8 cellular contexts compared by ENCODE assay signal in genomic region chr17:40355123-40355803, GRCh38. TPM values are rescaled to one million over a fixed set of nuclear protein-coding genes. Genes with fewer than 3 reads are reported as not detected.
A peak's percentile ranks its signal among the peaks of the same experiment; 100 is the strongest.
DNase-seq lines count a peak whose midpoint lies in the region; ATAC-seq and TF ChIP-seq lines count a peak whose summit lies in the region.

No MANE protein-coding gene starts in this region.

- intact Hi-C loops in MCF 10A (cut with micrococcal nuclease): loop anchor here (1.0 to 2.0 kb wide), 2 partner anchors 52 to 152 kb away; no protein-coding TSS in a partner anchor
- intact Hi-C loops in left colon (cut with DNase I, micrococcal nuclease): loop anchor here in 1 of 2 donors (2.0 to 10.0 kb wide), 2 partner anchors 52 to 160 kb away; no protein-coding TSS in a partner anchor

- no peak overlapping the region for H3K4me3 ChIP-seq in WI38 (ENCODE audit: low read depth, low read length)

- H3K27me3 Mint-ChIP-seq in MCF 10A (ENCODE audit: insufficient read depth, unreplicated experiment): no peaks in the 10 kb centered on the region

- TF ChIP-seq CTCF in WI38 (IDR thresholded peaks at IDR 0.05; ENCODE audit: low read depth, low read length) (peak; percentile 89), MCF 10A (IDR thresholded peaks at IDR 0.05; ENCODE audit: unreplicated experiment) (peak; percentile 94)

- no peaks in the 10 kb centered on the region for H3K9me3 Mint-ChIP-seq in MCF 10A (ENCODE audit: unreplicated experiment)

- H3K4me3 Mint-ChIP-seq in MCF 10A (ENCODE audit: unreplicated experiment): no peak overlapping the region

- POLR2A ChIA-PET in MCF 10A (lab: Yijun Ruan, JAX): interaction anchor here (1.1 to 1.5 kb wide), 3 partner anchors 38 to 52 kb away, joined by 3 to 5 read pairs (median 5); no protein-coding TSS in a partner anchor

- no peak overlapping the region for H3K27ac Mint-ChIP-seq in MCF 10A (ENCODE audit: low read depth, unreplicated experiment)

- peak; percentile 57 for ATAC-seq in left colon
- no peak for ATAC-seq in GM18861 (IDR thresholded peaks at IDR 0.05; ENCODE audit: unreplicated experiment)
- no peak for ATAC-seq in HG03135 (IDR thresholded peaks at IDR 0.05; ENCODE audit: unreplicated experiment)

- DNase-seq in EL (peak; percentile 44), LHCN-M2 (ENCODE audit: low read depth) (peak; percentile 40), MCF 10A (ENCODE audit: unreplicated experiment) (peak; percentile 56), left colon (peak; percentile 38 to 78)
- DNase-seq in stimulated activated CD4-positive, alpha-beta T cell treated with anti-CD3 and anti-CD28 coated beads, Interleukin-4, amount 100 ng/mL, for 24 hours: peak; percentile 79

- peaks cover 7% of the 10 kb centered on the region for H3K4me1 Mint-ChIP-seq in MCF 10A (ENCODE audit: insufficient read depth, unreplicated experiment)

- H3K36me3 Mint-ChIP-seq in MCF 10A (ENCODE audit: insufficient read depth, unreplicated experiment): peaks cover 29% of the 10 kb centered on the region

- CTCF ChIA-PET in MCF 10A (lab: Yijun Ruan, JAX): interaction anchor here (0.6 to 15.7 kb wide), 20 partner anchors 10 to 205 kb away, joined by 3 to 396 read pairs (median 6); partner anchors contain the start of gene RARA

- BruUV-seq in MCF 10A (replicated peaks; lab: Mats Ljungman, UMichigan): no TSS peak

RNA-seq across cellular contexts. Expression of gene GJD3, which starts 9.3 kb away (rescaled TPM):
- total RNA-seq in LHCN-M2 (2014; rRNA removed): not detected in 2 replicates
- polyA plus RNA-seq in LHCN-M2 (2012): 0.19 TPM
- total RNA-seq in MCF 10A (2022): not detected in 2 replicates
- total RNA-seq in left colon: under 1 TPM; 0.34 to 0.81 TPM

RNA-seq across cellular contexts. Expression of gene RARA, which starts 46.3 kb away (rescaled TPM):
- total RNA-seq in LHCN-M2 (2014; rRNA removed) (24.2 and 29.6 TPM in 2 replicates), MCF 10A (2022) (12.2 and 12.6 TPM in 2 replicates), left colon (10 to 100 TPM; 37.2 to 56.4 TPM)
- 38.8 TPM for polyA plus RNA-seq in LHCN-M2 (2012)
